In genomic region chr2:221675509-221675908, GRCh38 we compare ENCODE assay signal across 27 cellular contexts.
"Had no signal": no experiment of that assay in that cellular context is flagged by ENCODE, and none has a peak within 500 bp of the region (broad histone marks: within the 10 kb centered on the region; RNA-seq: fewer than 3 reads in every experiment).

No MANE protein-coding gene starts in this region.

- H3K9me3 ChIP-seq: left lung, lower lobe of right lung, neutrophil, ovary, spleen, suprapubic skin, thoracic aorta, tibial artery, upper lobe of right lung had no signal

- H3K27ac Mint-ChIP-seq: naive B cell; natural killer cell; nephron progenitor cell; neural progenitor cell; progenitor cell of endocrine pancreas; stimulated activated effector memory CD8-positive, alpha-beta T cell treated with anti-CD3 and anti-CD28 coated beads, Interleukin-12 subunit alpha, Interleukin-12 subunit beta, amount 100 ng/mL, for 72 hours; stimulated activated naive CD8-positive, alpha-beta T cell treated with anti-CD3 and anti-CD28 coated beads, Interleukin-15, Interleukin-2, amounts not matched to agents 100 ng/mL and 50 ng/mL, for 24 hours had no signal

- H2AFZ ChIP-seq: hepatocyte, neural progenitor cell had no signal

- H3K4me1 ChIP-seq: left lung, lower lobe of right lung, neural progenitor cell, spleen, suprapubic skin, tibial artery, upper lobe of right lung had no signal

- H3K9ac ChIP-seq: neural progenitor cell had no signal

- H3K4me2 ChIP-seq: hepatocyte, neural progenitor cell had no signal

- H3K27me3 Mint-ChIP-seq: progenitor cell of endocrine pancreas; stimulated activated naive CD8-positive, alpha-beta T cell treated with anti-CD3 and anti-CD28 coated beads, Interleukin-15, Interleukin-2, amounts not matched to agents 100 ng/mL and 50 ng/mL, for 24 hours had no signal

- H3K9me3 Mint-ChIP-seq: stimulated activated naive CD8-positive, alpha-beta T cell treated with anti-CD3 and anti-CD28 coated beads, Interleukin-15, Interleukin-2, amounts not matched to agents 100 ng/mL and 50 ng/mL, for 24 hours had no signal

- H3K36me3 Mint-ChIP-seq: naive B cell; natural killer cell; neural progenitor cell; stimulated activated effector memory CD8-positive, alpha-beta T cell treated with anti-CD3 and anti-CD28 coated beads, Interleukin-12 subunit alpha, Interleukin-12 subunit beta, amount 100 ng/mL, for 72 hours had no signal

- ATAC-seq: left lung; lower lobe of right lung; natural killer cell; right cardiac atrium; sciatic nerve; stimulated activated effector memory CD8-positive, alpha-beta T cell treated with anti-CD3 and anti-CD28 coated beads, Interleukin-12 subunit alpha, Interleukin-12 subunit beta, amount 100 ng/mL, for 72 hours; upper lobe of right lung had no signal

- H3K79me2 ChIP-seq: hepatocyte had no signal

- H3K27ac ChIP-seq: hepatocyte, left lung, lower lobe of right lung, neural progenitor cell, neutrophil, ovary, skin epidermis, spleen, suprapubic skin, thoracic aorta, tibial artery, upper lobe of right lung had no signal

- H3K27me3 ChIP-seq: hepatocyte, left lung, neural progenitor cell, neutrophil, ovary, spleen, suprapubic skin, tibial artery, upper lobe of right lung had no signal

- H3K36me3 ChIP-seq: left lung, lower lobe of right lung, neural progenitor cell, neutrophil, ovary, spleen, suprapubic skin, thoracic aorta, tibial artery, upper lobe of right lung had no signal

- DNase-seq: islet precursor cell; left lung; lower lobe of right lung; mammary epithelial cell; mesenchymal stem cell; naive B cell; natural killer cell; nephron progenitor cell; occipital lobe; ovary; right cardiac atrium; spleen; stimulated activated CD4-positive, alpha-beta T cell treated with anti-CD3 and anti-CD28 coated beads, Interleukin-4, amount 100 ng/mL, for 24 hours; stimulated activated naive CD4-positive, alpha-beta T cell; tibial artery; trophoblast cell; upper lobe of right lung had no signal

- H3K4me3 Mint-ChIP-seq: naive B cell; natural killer cell; nephron progenitor cell; neural progenitor cell; stimulated activated effector memory CD8-positive, alpha-beta T cell treated with anti-CD3 and anti-CD28 coated beads, Interleukin-12 subunit alpha, Interleukin-12 subunit beta, amount 100 ng/mL, for 72 hours; stimulated activated naive CD8-positive, alpha-beta T cell treated with anti-CD3 and anti-CD28 coated beads, Interleukin-15, Interleukin-2, amounts not matched to agents 100 ng/mL and 50 ng/mL, for 24 hours had no signal

- H3K4me3 ChIP-seq: hepatocyte, left lung, lower lobe of right lung, neural progenitor cell, ovary, skin epidermis, spleen, suprapubic skin, thoracic aorta, tibial artery, upper lobe of right lung had no signal

- H3K4me1 Mint-ChIP-seq: naive B cell; natural killer cell; stimulated activated effector memory CD8-positive, alpha-beta T cell treated with anti-CD3 and anti-CD28 coated beads, Interleukin-12 subunit alpha, Interleukin-12 subunit beta, amount 100 ng/mL, for 72 hours had no signal
